2 cellular contexts compared by ENCODE assay signal in genomic region chr7:148380581-148381419, GRCh38.
TF ChIP-seq lines count a peak whose summit lies in the region.

No MANE protein-coding gene starts in this region.

TF ChIP-seq in IMR-90, 13 proteins besides CTCF, POLR2A, EP300 and RAD21 (continued from another document):
- TF ChIP-seq CHD1 (IDR thresholded peaks at IDR 0.05; ENCODE audit: low read depth, low read length) (no peak), FOS (IDR thresholded peaks at IDR 0.05; ENCODE audit: low read depth, low read length) (no peak), BHLHE40 (IDR thresholded peaks at IDR 0.05; ENCODE audit: low read depth, low read length) (no peak), ELK1 (IDR thresholded peaks at IDR 0.05; ENCODE audit: borderline replicate concordance, low read depth, low read length) (no peak), RFX5 (IDR thresholded peaks at IDR 0.05; ENCODE audit: low read depth, low read length) (no peak), MAZ (IDR thresholded peaks at IDR 0.05; ENCODE audit: borderline replicate concordance, low read depth, low read length) (no peak), SMC3 (IDR thresholded peaks at IDR 0.05; ENCODE audit: low read depth, low read length) (no peak)
- TF ChIP-seq, protein P1, sequence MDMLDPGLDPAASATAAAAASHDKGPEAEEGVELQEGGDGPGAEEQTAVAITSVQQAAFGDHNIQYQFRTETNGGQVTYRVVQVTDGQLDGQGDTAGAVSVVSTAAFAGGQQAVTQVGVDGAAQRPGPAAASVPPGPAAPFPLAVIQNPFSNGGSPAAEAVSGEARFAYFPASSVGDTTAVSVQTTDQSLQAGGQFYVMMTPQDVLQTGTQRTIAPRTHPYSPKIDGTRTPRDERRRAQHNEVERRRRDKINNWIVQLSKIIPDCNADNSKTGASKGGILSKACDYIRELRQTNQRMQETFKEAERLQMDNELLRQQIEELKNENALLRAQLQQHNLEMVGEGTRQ (IDR thresholded peaks at IDR 0.05; ENCODE audit: low read depth, low read length): no peak
TF ChIP-seq in IMR-90: peak in this region for 0.

TF ChIP-seq in HepG2, 621 proteins besides CTCF, POLR2A, EP300 and RAD21 (continued from another document):
- TF ChIP-seq HNF4G (IDR thresholded peaks at IDR 0.05; ENCODE audit: borderline replicate concordance, low read depth, low read length) (no peak), HNF4G (CRISPR knock-in tag; IDR thresholded peaks at IDR 0.05; ENCODE audit: borderline replicate concordance, low read depth) (no peak), ZNF83 (CRISPR knock-in tag; IDR thresholded peaks at IDR 0.05; ENCODE audit: borderline replicate concordance) (no peak), ZNF780A (CRISPR knock-in tag; IDR thresholded peaks at IDR 0.05) (no peak), ZZZ3 (CRISPR knock-in tag; IDR thresholded peaks at IDR 0.05; ENCODE audit: borderline replicate concordance) (no peak), ZMAT3 (CRISPR knock-in tag; conservative IDR thresholded peaks at IDR 0.05) (no peak), BRCA1 (CRISPR knock-in tag; IDR thresholded peaks at IDR 0.05) (no peak), PCBP2 (optimal IDR thresholded peaks at IDR 0.05; ENCODE audit: low read depth, low read length, poor library complexity, severe bottlenecking) (no peak), ZNF503 (CRISPR knock-in tag; IDR thresholded peaks at IDR 0.05) (no peak), PRDM10 (CRISPR knock-in tag; IDR thresholded peaks at IDR 0.05; ENCODE audit: low read depth) (no peak), TCF12 (IDR thresholded peaks at IDR 0.05) (no peak), TCF12 (CRISPR knock-in tag; IDR thresholded peaks at IDR 0.05) (no peak), HMGXB4 (CRISPR knock-in tag; IDR thresholded peaks at IDR 0.05; ENCODE audit: borderline replicate concordance in 1 of 2, low read depth in 1 of 2) (no peak), NR2F2 (IDR thresholded peaks at IDR 0.05; ENCODE audit: borderline replicate concordance, low read depth) (no peak), ZNF687 (CRISPR knock-in tag; IDR thresholded peaks at IDR 0.05) (peak; percentile 32), ZNF333 (CRISPR knock-in tag; IDR thresholded peaks at IDR 0.05; ENCODE audit: borderline replicate concordance) (no peak), MTF1 (CRISPR knock-in tag; IDR thresholded peaks at IDR 0.05) (no peak), EED (CRISPR knock-in tag; IDR thresholded peaks at IDR 0.05) (no peak), ZBTB33 (CRISPR knock-in tag; IDR thresholded peaks at IDR 0.05) (peak; percentile 74), IKZF1 (IDR thresholded peaks at IDR 0.05) (no peak), CREB1 (IDR thresholded peaks at IDR 0.05) (0 out of 2 replicates have a peak, but pooled peaks have one; percentile 41), CREB1 (CRISPR knock-in tag; IDR thresholded peaks at IDR 0.05) (no peak)
- TF ChIP-seq, protein P2, sequence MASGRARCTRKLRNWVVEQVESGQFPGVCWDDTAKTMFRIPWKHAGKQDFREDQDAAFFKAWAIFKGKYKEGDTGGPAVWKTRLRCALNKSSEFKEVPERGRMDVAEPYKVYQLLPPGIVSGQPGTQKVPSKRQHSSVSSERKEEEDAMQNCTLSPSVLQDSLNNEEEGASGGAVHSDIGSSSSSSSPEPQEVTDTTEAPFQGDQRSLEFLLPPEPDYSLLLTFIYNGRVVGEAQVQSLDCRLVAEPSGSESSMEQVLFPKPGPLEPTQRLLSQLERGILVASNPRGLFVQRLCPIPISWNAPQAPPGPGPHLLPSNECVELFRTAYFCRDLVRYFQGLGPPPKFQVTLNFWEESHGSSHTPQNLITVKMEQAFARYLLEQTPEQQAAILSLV (CRISPR knock-in tag; IDR thresholded peaks at IDR 0.05; ENCODE audit: borderline replicate concordance): no peak
TF ChIP-seq in HepG2: peak in this region for 3.
